Comparison of ENCODE assay signal across 9 cellular contexts in genomic region chr6:34451192-34451591, GRCh38. TPM values are rescaled to one million over a fixed set of nuclear protein-coding genes. Genes with fewer than 3 reads are reported as not detected.
"Had no signal": no experiment of that assay in that cellular context is flagged by ENCODE, and none has a peak within 500 bp of the region (broad histone marks: within the 10 kb centered on the region; RNA-seq: fewer than 3 reads in every experiment).

No MANE protein-coding gene starts in this region.

- H3K4me3 ChIP-seq: GM12878 had no signal

- FAIRE-seq: G401.6, GM12878, GM12891, GM12892, GM18507, GM19239 had no signal

- DNase-seq: GDM1, GF-D8 had no signal

- ATAC-seq: GM12878 had no signal

RNA-seq across cellular contexts. Expression of gene PACSIN1, which starts 14.7 kb away (rescaled TPM):
- total RNA-seq: G401 had no signal
